9 cellular contexts compared by ENCODE assay signal in the genomic region with DNA sequence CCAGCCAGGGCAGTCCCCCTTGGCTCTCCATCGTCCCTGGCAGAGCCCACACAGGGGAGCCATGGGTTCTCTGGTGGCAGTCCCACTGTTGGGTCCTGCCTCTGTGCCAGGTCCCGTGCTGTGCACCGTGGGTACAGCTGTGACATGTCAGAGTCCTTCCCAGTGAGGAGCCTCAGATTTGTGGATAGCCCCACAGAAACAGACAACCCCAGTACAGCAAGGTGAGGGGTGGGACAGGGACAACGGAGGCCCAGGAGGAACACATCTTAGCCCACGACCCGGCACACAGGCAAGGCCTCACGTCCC. TPM values are rescaled to one million over a fixed set of nuclear protein-coding genes. Genes with fewer than 3 reads are reported as not detected.
"Had no signal": no experiment of that assay in that cellular context is flagged by ENCODE, and none has a peak within 500 bp of the region (broad histone marks: within the 10 kb centered on the region; RNA-seq: fewer than 3 reads in every experiment).

No MANE protein-coding gene starts in this region.

- H3K27ac ChIP-seq: SK-N-MC had no signal

- H3K4me2 ChIP-seq: smooth muscle cell had no signal

- DNase-seq: activated CD4-positive, alpha-beta T cell treated with anti-CD3 and anti-CD28 coated beads, Interleukin-2, amount 10 ng/mL, durations not matched to agents 24 days and 14 days; activated CD8-positive, alpha-beta memory T cell treated with anti-CD3 and anti-CD28 coated beads for 24 hours; activated naive CD4-positive, alpha-beta T cell treated with anti-CD3 and anti-CD28 coated beads, Interleukin-2, amount 50 U/mL, for 16 hours; adrenal gland had no signal

- H3K4me3 ChIP-seq: adrenal gland, SK-N-MC, smooth muscle cell had no signal

- H3K9me3 ChIP-seq: adrenal gland had no signal

- ATAC-seq: stimulated activated effector memory CD8-positive, alpha-beta T cell treated with anti-CD3 and anti-CD28 coated beads, Interleukin-12 subunit alpha, Interleukin-12 subunit beta, amount 100 ng/mL, for 72 hours; WTC11 had no signal

- H3K27me3 ChIP-seq: adrenal gland had no signal

RNA-seq across cellular contexts. Expression of gene CSDC2, which starts 29.4 kb away (rescaled TPM):
- total RNA-seq: activated CD4-positive, alpha-beta T cell treated with anti-CD3 and anti-CD28 coated beads, Interleukin-2, amount 10 ng/mL, durations not matched to agents 24 days and 14 days; activated T-helper 2 cell treated with anti-CD3 and anti-CD28 coated beads, Interferon-gamma antibody, Interleukin-2, Interleukin-4, amounts not matched to agents 10 μg/mL and 5 μg/mL and 100 μg/mL, durations not matched to agents 14 hours and 24 hours and 36 hours had no signal
